ENCODE assay signal across 15 cellular contexts in the genomic region with DNA sequence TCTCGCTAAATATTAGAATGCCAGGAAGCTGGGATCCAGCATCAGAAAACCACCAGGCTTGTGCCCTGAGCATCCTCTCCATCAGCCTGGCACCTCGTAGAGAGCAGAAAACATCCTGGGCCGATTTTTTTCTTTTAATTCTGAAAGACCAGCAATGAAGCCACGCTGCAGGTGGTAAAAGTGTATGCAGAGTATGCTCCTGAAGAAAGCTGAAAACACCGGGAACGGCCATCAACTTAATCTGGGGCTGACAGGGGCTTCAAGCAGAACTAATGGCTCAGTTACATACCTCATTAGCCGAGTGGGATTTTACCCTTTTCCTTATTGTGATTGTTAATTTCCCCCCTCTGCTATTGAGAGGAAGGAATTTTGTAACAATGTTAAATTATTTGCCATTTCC.
DNase-seq lines count a peak whose midpoint lies in the region; TF ChIP-seq lines count a peak whose summit lies in the region.
"Had no signal": no experiment of that assay in that cellular context is flagged by ENCODE, and none has a peak within 500 bp of the region (broad histone marks: within the 10 kb centered on the region; RNA-seq: fewer than 3 reads in every experiment).

No MANE protein-coding gene starts in this region.

- H3K4me3 Mint-ChIP-seq in glutamatergic neuron (ENCODE audit: unreplicated experiment) = no peak overlapping the region
- no peak overlapping the region for H3K4me3 Mint-ChIP-seq in neural progenitor cell
- H3K4me3 Mint-ChIP-seq: CD4-positive, alpha-beta T cell had no signal

- H3K4me1 ChIP-seq in right atrium auricular region = no peaks in the 10 kb centered on the region
- peaks cover 28% of the 10 kb centered on the region for H3K4me1 ChIP-seq in neural progenitor cell
- H3K4me1 ChIP-seq in BE2C = peaks cover 5% of the 10 kb centered on the region; the same call in 1 of the 2 replicates

- H2AFZ ChIP-seq in neural progenitor cell (replicated peaks) = no peak overlapping the region

- peaks cover 0 to 4% of the 10 kb centered on the region in 2 donors for H3K27me3 ChIP-seq in right atrium auricular region
- H3K27me3 ChIP-seq in neural progenitor cell = no peaks in the 10 kb centered on the region
- H3K27me3 ChIP-seq in BE2C = no peaks in the 10 kb centered on the region
- H3K27me3 ChIP-seq: BLaER1 treated with 17β-estradiol and CSF1 and Interleukin-3, amounts not matched to agents 10 nM and 100 nM had no signal

- H3K4me1 Mint-ChIP-seq in glutamatergic neuron (ENCODE audit: low read depth, unreplicated experiment) (peaks cover 60% of the 10 kb centered on the region), neural progenitor cell (peaks cover 53% of the 10 kb centered on the region)

- H3K36me3 ChIP-seq in right atrium auricular region = no peaks in the 10 kb centered on the region
- no peaks in the 10 kb centered on the region for H3K36me3 ChIP-seq in neural progenitor cell
- no peaks in the 10 kb centered on the region for H3K36me3 ChIP-seq in BE2C
- H3K36me3 ChIP-seq: BLaER1 treated with 17β-estradiol and CSF1 and Interleukin-3, amounts not matched to agents 10 nM and 100 nM had no signal

- peaks cover 10% of the 10 kb centered on the region for H3F3A ChIP-seq in neural progenitor cell (ENCODE audit: low read depth)

- H3K36me3 Mint-ChIP-seq in glutamatergic neuron (ENCODE audit: unreplicated experiment) (no peaks in the 10 kb centered on the region), neural progenitor cell (no peaks in the 10 kb centered on the region)

- no peaks in the 10 kb centered on the region for H4K20me1 ChIP-seq in neural progenitor cell (ENCODE audit: low read depth)
- H4K20me1 ChIP-seq: BLaER1 treated with 17β-estradiol and CSF1 and Interleukin-3, amounts not matched to agents 10 nM and 100 nM had no signal

- H3K9me3 Mint-ChIP-seq in glutamatergic neuron (ENCODE audit: unreplicated experiment) (peaks cover 11% of the 10 kb centered on the region), neural progenitor cell (peaks cover under 1% of the 10 kb centered on the region)
- H3K9me3 Mint-ChIP-seq: CD4-positive, alpha-beta T cell had no signal

- no peak overlapping the region for H3K27ac ChIP-seq in right atrium auricular region
- H3K27ac ChIP-seq in neural progenitor cell = no peak overlapping the region
- H3K27ac ChIP-seq: 22Rv1; BLaER1 treated with 17β-estradiol and CSF1 and Interleukin-3, amounts not matched to agents 10 nM and 100 nM had no signal

- in situ Hi-C loops in ACHN (cut with HindIII; ENCODE audit: low pct_ligation_motif_present, low pct_unique_long_range_greater_than_20kb, low sequenced_read_pairs) = no loop called here

- H3K27me3 Mint-ChIP-seq in glutamatergic neuron (ENCODE audit: unreplicated experiment) (peaks cover 12% of the 10 kb centered on the region), neural progenitor cell (ENCODE audit: insufficient read depth, low read depth) (peaks cover 19% of the 10 kb centered on the region)

- H3K4me3 ChIP-seq in right atrium auricular region (no peak overlapping the region), neural progenitor cell (no peak overlapping the region), BE2C (ENCODE audit: low read depth, low read length) (no peak overlapping the region)
- H3K4me3 ChIP-seq: BLaER1 treated with 17β-estradiol and CSF1 and Interleukin-3, amounts not matched to agents 10 nM and 100 nM; GM12878 had no signal

- TF ChIP-seq CTCF in right atrium auricular region (IDR thresholded peaks at IDR 0.05) (no peak), glutamatergic neuron (IDR thresholded peaks at IDR 0.05; ENCODE audit: partially characterized antibody, unreplicated experiment) (no peak), neural progenitor cell (IDR thresholded peaks at IDR 0.05) (no peak), BE2C (IDR thresholded peaks at IDR 0.05; ENCODE audit: low read depth, low read length) (no peak)

- intact Hi-C loops in cardiac septum (cut with DNase I) = no loop called here

- peak overlapping the region; percentile 45 for H3K4me2 ChIP-seq in neural progenitor cell

- peaks cover 0 to 9% of the 10 kb centered on the region in 2 donors for H3K9me3 ChIP-seq in right atrium auricular region
- H3K9me3 ChIP-seq in neural progenitor cell (ENCODE audit: low read depth) = no peaks in the 10 kb centered on the region
- no peaks in the 10 kb centered on the region for H3K9me3 ChIP-seq in BE2C

- no peaks in the 10 kb centered on the region for H3K79me2 ChIP-seq in neural progenitor cell (ENCODE audit: low read depth)

- H3K27ac Mint-ChIP-seq in glutamatergic neuron (ENCODE audit: unreplicated experiment) = peak overlapping the region; percentile 8
- H3K27ac Mint-ChIP-seq in neural progenitor cell = no peak overlapping the region
- H3K27ac Mint-ChIP-seq: CD4-positive, alpha-beta T cell had no signal

- DNase-seq in right atrium auricular region (ENCODE audit: low spot score) (peak; percentile 36), cardiac septum (ENCODE audit: low spot score) (no peak), glutamatergic neuron (no peak), neural progenitor cell (ENCODE audit: low spot score) (peak; percentile 66), BE2C (no peak), ACHN (no peak), cerebellar nuclear complex (lab: John Stamatoyannopoulos, UW) (no peak), NCI-H2107 (lab: John Stamatoyannopoulos, UW) (no peak)
- DNase-seq: AML-193; Calu3; CD4-positive, alpha-beta T cell; H9 had no signal

- H3K9ac ChIP-seq in neural progenitor cell = no peak overlapping the region
- H3K9ac ChIP-seq: BLaER1 treated with 17β-estradiol and CSF1 and Interleukin-3, amounts not matched to agents 10 nM and 100 nM had no signal

Comparison
In these comparisons a context has a peak if more than half of its experiments do, and no peak if none do; other contexts are left out.
1. DNase-seq: peak in right atrium auricular region (single experiment) and neural progenitor cell (single experiment); none in cardiac septum (single experiment), glutamatergic neuron (single experiment), BE2C (single experiment), ACHN (single experiment), cerebellar nuclear complex (0 of 2) and NCI-H2107 (single experiment).